14 cellular contexts compared by ENCODE assay signal in the genomic region with DNA sequence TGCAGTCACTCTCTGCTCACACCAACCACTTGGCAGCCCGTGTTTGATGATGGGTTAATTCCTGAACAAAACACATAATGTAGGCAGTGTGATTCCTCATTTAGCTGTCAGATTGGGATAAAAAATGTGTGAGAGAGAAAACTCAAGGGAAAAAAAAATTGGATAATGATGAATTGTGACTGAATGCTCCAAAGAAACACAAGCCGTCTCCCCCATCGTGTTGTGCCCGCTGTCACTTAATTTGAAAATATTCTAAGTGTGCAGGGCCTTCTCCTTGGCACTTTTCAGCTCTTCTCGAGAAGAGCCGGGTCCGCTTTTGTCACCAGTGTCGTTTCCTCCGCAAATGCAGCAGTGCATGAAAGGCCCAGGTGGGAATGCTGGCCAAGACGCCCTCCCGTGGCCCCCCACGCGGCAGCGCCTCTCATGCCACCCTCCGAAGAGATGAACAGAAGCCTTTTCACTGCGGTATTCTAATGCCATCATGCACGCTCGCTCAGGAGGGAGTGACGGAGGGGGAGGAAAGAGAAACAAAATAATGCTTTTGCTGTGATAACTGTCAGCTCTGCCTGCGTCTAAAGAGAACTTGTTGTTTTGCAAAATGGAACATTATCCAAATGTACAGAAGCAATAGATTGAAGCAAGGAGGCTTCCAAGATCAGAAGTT.
"Had no signal": no experiment of that assay in that cellular context is flagged by ENCODE, and none has a peak within 500 bp of the region (broad histone marks: within the 10 kb centered on the region; RNA-seq: fewer than 3 reads in every experiment).

No MANE protein-coding gene starts in this region.

- FAIRE-seq: colon, endothelial cell of umbilical vein, urothelium cell line had no signal

- H3K27ac Mint-ChIP-seq: activated naive CD8-positive, alpha-beta T cell treated with anti-CD3 and anti-CD28 coated beads, Interleukin-2, amount 10 ng/mL, durations not matched to agents 7 days and 5 days; activated T-cell treated with anti-CD3 and anti-CD28 coated beads, Interleukin-2, amount 50 U/mL, for 72 hours; naive thymus-derived CD4-positive, alpha-beta T cell had no signal

- H3K9me3 ChIP-seq: ascending aorta, heart right ventricle had no signal

- H3K4me1 Mint-ChIP-seq: naive thymus-derived CD4-positive, alpha-beta T cell had no signal

- H3K4me3 Mint-ChIP-seq: activated naive CD8-positive, alpha-beta T cell treated with anti-CD3 and anti-CD28 coated beads, Interleukin-2, amount 10 ng/mL, durations not matched to agents 7 days and 5 days; activated T-cell treated with anti-CD3 and anti-CD28 coated beads, Interleukin-2, amount 50 U/mL, for 72 hours; naive thymus-derived CD4-positive, alpha-beta T cell had no signal

- H3K4me1 ChIP-seq: ascending aorta, foreskin keratinocyte, heart right ventricle had no signal

- DNase-seq: activated CD4-positive, alpha-beta T cell treated with anti-CD3 and anti-CD28 coated beads for 1 hour; activated CD4-positive, alpha-beta T cell treated with anti-CD3 and anti-CD28 coated beads, Interleukin-2, amount 50 U/mL, for 48 hours; activated naive CD8-positive, alpha-beta T cell treated with anti-CD3 and anti-CD28 coated beads, Interleukin-2, amount 10 ng/mL, durations not matched to agents 7 days and 5 days; activated T-cell treated with anti-CD3 and anti-CD28 coated beads, Interleukin-2, amount 50 U/mL, for 72 hours; foreskin keratinocyte; heart right ventricle; naive thymus-derived CD4-positive, alpha-beta T cell; stimulated activated CD4-positive, alpha-beta T cell treated with anti-CD3 and anti-CD28 coated beads, Interleukin-2, amount 100 ng/mL, for 48 hours; stimulated activated naive CD8-positive, alpha-beta T cell treated with anti-CD3 and anti-CD28 coated beads, Interleukin-15, Interleukin-2, amounts not matched to agents 100 U/mL and 50 U/mL, for 24 hours had no signal

- H3K27me3 ChIP-seq: ascending aorta, foreskin keratinocyte had no signal

- H3K27ac ChIP-seq: ascending aorta, foreskin keratinocyte, heart right ventricle had no signal

- H3K27me3 Mint-ChIP-seq: activated naive CD8-positive, alpha-beta T cell treated with anti-CD3 and anti-CD28 coated beads, Interleukin-2, amount 10 ng/mL, durations not matched to agents 7 days and 5 days had no signal

- H3K9me3 Mint-ChIP-seq: activated naive CD8-positive, alpha-beta T cell treated with anti-CD3 and anti-CD28 coated beads, Interleukin-2, amount 10 ng/mL, durations not matched to agents 7 days and 5 days; activated T-cell treated with anti-CD3 and anti-CD28 coated beads, Interleukin-2, amount 50 U/mL, for 72 hours had no signal

- H3K4me3 ChIP-seq: ascending aorta, heart right ventricle, lung had no signal

- H3K36me3 Mint-ChIP-seq: activated naive CD8-positive, alpha-beta T cell treated with anti-CD3 and anti-CD28 coated beads, Interleukin-2, amount 10 ng/mL, durations not matched to agents 7 days and 5 days; naive thymus-derived CD4-positive, alpha-beta T cell had no signal

- H3K36me3 ChIP-seq: ascending aorta, heart right ventricle had no signal
